ENCODE assay signal across 11 cellular contexts in the genomic region with DNA sequence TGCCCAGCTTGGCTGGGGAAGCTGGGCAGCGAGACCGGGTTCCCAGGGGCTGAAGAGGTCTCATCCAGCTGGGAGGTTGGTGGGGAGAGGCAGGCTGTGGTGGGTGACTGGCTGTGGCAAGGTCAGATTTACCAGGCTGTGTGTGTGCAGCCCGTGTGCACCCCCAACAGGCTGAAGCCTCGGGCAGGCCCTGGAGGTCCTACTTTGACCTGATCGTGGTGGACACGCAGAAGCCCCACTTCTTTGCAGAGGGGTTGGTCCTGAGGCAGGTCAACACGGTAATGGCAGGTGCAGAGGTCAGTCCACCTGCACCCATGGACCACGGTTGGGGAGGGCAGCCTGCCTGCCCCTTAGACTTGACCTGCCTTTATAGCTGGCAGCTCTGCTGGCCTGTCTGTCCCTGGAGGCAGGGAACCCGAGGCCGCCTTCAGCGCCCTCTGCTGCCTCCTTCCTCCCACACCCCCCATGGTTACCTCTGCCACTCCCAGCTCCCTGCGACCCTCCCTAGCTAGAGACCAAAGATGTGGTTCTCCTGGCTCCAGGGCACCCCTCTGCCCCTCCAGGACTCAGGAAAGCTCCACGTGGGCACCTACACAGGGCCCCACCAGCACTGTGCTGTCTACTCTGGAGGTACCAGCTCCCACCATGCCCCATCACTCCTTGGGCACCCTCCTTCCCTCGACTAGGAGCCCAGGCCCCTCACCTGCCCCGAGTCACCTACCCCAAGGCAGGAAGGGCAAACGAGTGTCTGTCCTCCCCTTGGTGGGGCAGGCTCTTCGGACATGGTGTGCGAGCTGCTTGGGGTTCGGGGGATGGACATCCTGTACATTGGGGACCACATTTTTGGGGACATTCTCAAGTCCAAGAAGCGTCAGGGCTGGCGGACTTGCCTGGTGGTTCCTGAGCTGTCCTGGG. TPM values are rescaled to one million over a fixed set of nuclear protein-coding genes. Genes with fewer than 3 reads are reported as not detected.
A peak's percentile ranks its signal among the peaks of the same experiment; 100 is the strongest.
DNase-seq lines count a peak whose midpoint lies in the region; ATAC-seq, FAIRE-seq and TF ChIP-seq lines count a peak whose summit lies in the region.
"Had no signal": no experiment of that assay in that cellular context is flagged by ENCODE, and none has a peak within 500 bp of the region (broad histone marks: within the 10 kb centered on the region; RNA-seq: fewer than 3 reads in every experiment).

No MANE protein-coding gene starts in this region.

- no peak overlapping the region for H3K27ac Mint-ChIP-seq in HFFc6
- no peak overlapping the region for H3K27ac Mint-ChIP-seq in natural killer cell
- H3K27ac Mint-ChIP-seq in activated T-helper 17 cell treated with anti-CD3 and anti-CD28 coated beads, Interleukin-2, amount 50 U/mL, for 72 hours, result no peak overlapping the region

- intact Hi-C loops in natural killer cell (cut with micrococcal nuclease), result no loop called here

- H3K4me3 ChIP-seq in kidney epithelial cell (ENCODE audit: low read depth, low read length), result no peak overlapping the region
- H3K4me3 ChIP-seq: gastrocnemius medialis, skin epidermis had no signal

- FAIRE-seq in D721Med (lab: Jason Lieb, UNC), result no peak

- H3K27me3 Mint-ChIP-seq in HFFc6 (ENCODE audit: insufficient read depth) (peaks cover 3% of the 10 kb centered on the region; the same call in 1 of the 2 replicates), natural killer cell (ENCODE audit: low read depth in 2 of 2) (peaks cover 0 to 1% of the 10 kb centered on the region in 2 donors)
- H3K27me3 Mint-ChIP-seq in activated T-helper 17 cell treated with anti-CD3 and anti-CD28 coated beads, Interleukin-2, amount 50 U/mL, for 72 hours, result no peaks in the 10 kb centered on the region

- H3K4me1 Mint-ChIP-seq in HFFc6 (ENCODE audit: low read depth) (peaks cover 16% of the 10 kb centered on the region; the same call in 1 of the 2 replicates), natural killer cell (peaks cover 9 to 21% of the 10 kb centered on the region in 2 donors)
- H3K4me1 Mint-ChIP-seq in activated T-helper 17 cell treated with anti-CD3 and anti-CD28 coated beads, Interleukin-2, amount 50 U/mL, for 72 hours, result no peaks in the 10 kb centered on the region

- DNase-seq in D721Med (ENCODE audit: insufficient read length, low spot score), result no peak
- no peak for DNase-seq in HFFc6
- DNase-seq in SKM-1 (lab: John Stamatoyannopoulos, UW; ENCODE audit: unreplicated experiment), result peak; percentile 31
- DNase-seq in kidney epithelial cell (ENCODE audit: low read depth), result no peak
- DNase-seq in natural killer cell, result no peak
- DNase-seq: gastrocnemius medialis, NCI-H146 had no signal

- TF ChIP-seq CTCF in D721Med (IDR thresholded peaks at IDR 0.05; ENCODE audit: insufficient read depth, missing control alignments) (peak; percentile 11), HFFc6 (IDR thresholded peaks at IDR 0.05) (peak; percentile 62), kidney epithelial cell (IDR thresholded peaks at IDR 0.05; ENCODE audit: insufficient read depth, low read length, poor library complexity, severe bottlenecking) (peak; percentile 41), natural killer cell (IDR thresholded peaks at IDR 0.05) (no peak)

- H3K27me3 ChIP-seq in kidney epithelial cell (ENCODE audit: control insufficient read depth, insufficient read depth, low read length), result no peaks in the 10 kb centered on the region
- H3K27me3 ChIP-seq: gastrocnemius medialis had no signal

- H3K4me3 Mint-ChIP-seq in HFFc6 (no peak overlapping the region), natural killer cell (no peak overlapping the region)
- no peak overlapping the region for H3K4me3 Mint-ChIP-seq in activated T-helper 17 cell treated with anti-CD3 and anti-CD28 coated beads, Interleukin-2, amount 50 U/mL, for 72 hours

- no peaks in the 10 kb centered on the region for H3K36me3 ChIP-seq in kidney epithelial cell (ENCODE audit: control insufficient read depth, insufficient read depth, low read length)
- H3K36me3 ChIP-seq: gastrocnemius medialis had no signal

- ATAC-seq in HG03378 (IDR thresholded peaks at IDR 0.05; ENCODE audit: unreplicated experiment) (no peak), natural killer cell (no peak), GM21367 (IDR thresholded peaks at IDR 0.05; ENCODE audit: unreplicated experiment) (no peak)
- ATAC-seq in activated T-helper 17 cell treated with anti-CD3 and anti-CD28 coated beads, Interleukin-2, amount 50 U/mL, for 72 hours (replicated peaks), result no peak
- ATAC-seq: gastrocnemius medialis had no signal

- H3K9me3 Mint-ChIP-seq in HFFc6 (no peaks in the 10 kb centered on the region), natural killer cell (no peaks in the 10 kb centered on the region)
- no peaks in the 10 kb centered on the region for H3K9me3 Mint-ChIP-seq in activated T-helper 17 cell treated with anti-CD3 and anti-CD28 coated beads, Interleukin-2, amount 50 U/mL, for 72 hours

- H3K36me3 Mint-ChIP-seq in HFFc6 (ENCODE audit: low read depth), result no peaks in the 10 kb centered on the region
- no peaks in the 10 kb centered on the region for H3K36me3 Mint-ChIP-seq in natural killer cell
- H3K36me3 Mint-ChIP-seq in activated T-helper 17 cell treated with anti-CD3 and anti-CD28 coated beads, Interleukin-2, amount 50 U/mL, for 72 hours (ENCODE audit: low read depth), result no peaks in the 10 kb centered on the region

RNA-seq across cellular contexts. Expression of a gene that starts 4.0 kb away (rescaled TPM):
- not detected for total RNA-seq in HFFc6 (2021; fragmentation: NEBNext Ultra II Directional; extraction: Animal tissue kit (Norgen Biotek cat#: 25700))
- 0.14 TPM in 1 of 2 replicates, not detected in the other for total RNA-seq in kidney epithelial cell
- 1 to 10 TPM in 1 of 3 donors, under 1 TPM in 1, not detected in 1; 0.45 to 2.0 TPM for total RNA-seq in natural killer cell
- total RNA-seq in activated T-helper 17 cell treated with anti-CD3 and anti-CD28 coated beads, Interleukin-2, amount 50 U/mL, for 72 hours, result not detected
- total RNA-seq: gastrocnemius medialis had no signal

RNA-seq across cellular contexts. Expression of a gene that starts 39.5 kb away (rescaled TPM):
- 10 to 100 TPM; 10.6 to 35.7 (median 30.2) TPM for total RNA-seq in HFFc6 (2021; fragmentation: NEBNext Ultra II Directional; extraction: Animal tissue kit (Norgen Biotek cat#: 25700))
- total RNA-seq in kidney epithelial cell (2.5 and 5.6 TPM in 2 replicates), natural killer cell (1 to 10 TPM; 1.2 to 3.4 (median 1.2) TPM)
- total RNA-seq in activated T-helper 17 cell treated with anti-CD3 and anti-CD28 coated beads, Interleukin-2, amount 50 U/mL, for 72 hours, result 10 to 100 TPM; 31.4 to 35.8 TPM

RNA-seq across cellular contexts. Expression of a gene that starts 59.4 kb away (rescaled TPM):
- under 1 TPM in 1 of 6 experiments, not detected in 5; 0.07 TPM for total RNA-seq in HFFc6 (2021; fragmentation: NEBNext Ultra II Directional; extraction: Animal tissue kit (Norgen Biotek cat#: 25700))
- total RNA-seq in kidney epithelial cell (2.3 and 2.4 TPM in 2 replicates), natural killer cell (1 to 10 TPM in 1 of 3 donors, under 1 TPM in 1, not detected in 1; 0.45 to 1.6 TPM)
- total RNA-seq in activated T-helper 17 cell treated with anti-CD3 and anti-CD28 coated beads, Interleukin-2, amount 50 U/mL, for 72 hours, result 10 to 100 TPM in 1 of 2 donors, 1 to 10 TPM in 1; 4.3 to 27.1 TPM
- total RNA-seq: gastrocnemius medialis had no signal
